In genomic region chr4:9381012-9381534, GRCh38 we compare ENCODE assay signal across 9 cellular contexts. TPM values are rescaled to one million over a fixed set of nuclear protein-coding genes. Genes with fewer than 3 reads are reported as not detected.
DNase-seq lines count a peak whose midpoint lies in the region; TF ChIP-seq lines count a peak whose summit lies in the region.
"Not testable (repeated sequence)": the region's sequence is repeated elsewhere in the genome, so short reads cannot be mapped to it uniquely, and the experiment has no call there.
"Had no signal": no experiment of that assay in that cellular context is flagged by ENCODE, and none has a peak within 500 bp of the region (broad histone marks: within the 10 kb centered on the region; RNA-seq: fewer than 3 reads in every experiment).

No MANE protein-coding gene starts in this region.

- not testable (repeated sequence) for H3K27ac ChIP-seq in H9 (ENCODE audit: insufficient read length, low read depth, low read length); SJSA1; coronary artery; neutrophil

- H2BK5ac ChIP-seq in H9 (ENCODE audit: insufficient read length, low read length) = not testable (repeated sequence)

- not testable (repeated sequence) for H2BK120ac ChIP-seq in H9 (ENCODE audit: low read depth, low read length, poor library complexity, severe bottlenecking)

- not testable (repeated sequence) for H3K27ac Mint-ChIP-seq in H9

- H2BK15ac ChIP-seq in H9 (ENCODE audit: low read depth, low read length) = not testable (repeated sequence)

- H3K79me1 ChIP-seq in H9 (ENCODE audit: insufficient read depth, low read depth, low read length, poor library complexity, severe bottlenecking) = not testable (repeated sequence)

- not testable (repeated sequence) for H3T11ph ChIP-seq in H9 (ENCODE audit: low read length)

- H3K9me3 Mint-ChIP-seq in H9 = peaks cover 22 to 39% of the 10 kb centered on the region in 2 experiments

- not testable (repeated sequence) for H3K79me2 ChIP-seq in H9 (ENCODE audit: insufficient read depth, low read length)

- H3K4me2 ChIP-seq in H9 (ENCODE audit: insufficient read depth, insufficient read length, low read length) = not testable (repeated sequence)

- H2AFZ ChIP-seq in H9 (ENCODE audit: low read length) = not testable (repeated sequence)

- H4K8ac ChIP-seq in H9 (replicated peaks; ENCODE audit: insufficient read length, low read depth, low read length) = not testable (repeated sequence)

- H3K9ac ChIP-seq in H9 (ENCODE audit: extremely low read depth, insufficient read length, low read length) = not testable (repeated sequence)

- H2BK12ac ChIP-seq in H9 (ENCODE audit: insufficient read length, low read depth, low read length) = not testable (repeated sequence)

- not testable (repeated sequence) for DNase-seq in AG09319 (ENCODE audit: extremely low read depth, low read depth); coronary artery (ENCODE audit: low spot score)
- peak; percentile 38 for DNase-seq in H9
- peak; percentile 18 to 55 for DNase-seq in SJSA1 (ENCODE audit: low read depth in 1 of 2, low spot score in 2 of 2)
- DNase-seq in activated T-cell treated with anti-CD3 and anti-CD28 coated beads for 4 hours = peak; percentile 38
- DNase-seq in stimulated activated CD4-positive, alpha-beta T cell treated with anti-CD3 and anti-CD28 coated beads, TNF-alpha, amount 100 ng/mL, for 24 hours (ENCODE audit: low read depth in 3 of 3) = peak; percentile 24 to 58 (median 37)

- H3K56ac ChIP-seq in H9 (ENCODE audit: insufficient read length, low read depth, low read length) = not testable (repeated sequence)

- H2BK20ac ChIP-seq in H9 (ENCODE audit: low read depth, low read length, poor library complexity, severe bottlenecking) = not testable (repeated sequence)

- H3K4me3 Mint-ChIP-seq in H9 = peak overlapping the region in 1 of 2 experiments; percentile 8; a peak in 1 of 5 replicates

- not testable (repeated sequence) for H3K36me3 Mint-ChIP-seq in H9 (ENCODE audit: insufficient read depth in 1 of 3, low read depth in 3 of 3)

- WGBS in H9 (ENCODE audit: extremely low coverage, insufficient read length, low lambda C conversion rate) = no CpG with 5 or more reads among the region's 36 CpGs

- TF ChIP-seq CTCF in AG09319 (IDR thresholded peaks at IDR 0.05; ENCODE audit: low read depth, low read length) (peak; percentile 13), H9 (conservative IDR thresholded peaks at IDR 0.05) (peak; percentile 68), neutrophil (IDR thresholded peaks at IDR 0.05) (peak; percentile 55)
- TF ChIP-seq CTCF in coronary artery (IDR thresholded peaks at IDR 0.05) = not testable (repeated sequence)

- not testable (repeated sequence) for H3K27me3 ChIP-seq in H9 (ENCODE audit: insufficient read depth, low read length); SJSA1 (replicated peaks); neutrophil

- H4K91ac ChIP-seq in H9 (ENCODE audit: insufficient read length, low read depth, low read length) = not testable (repeated sequence)

- H3K4me1 Mint-ChIP-seq in H9 = not testable (repeated sequence)

- not testable (repeated sequence) for H3K9me3 ChIP-seq in H9 (ENCODE audit: control insufficient read depth, low read depth, low read length); SJSA1 (replicated peaks); iPS-18c (ENCODE audit: control insufficient read depth, insufficient read depth, low read length); neutrophil

- not testable (repeated sequence) for H3K14ac ChIP-seq in H9 (ENCODE audit: insufficient read depth, low read length)

- not testable (repeated sequence) for H4K20me1 ChIP-seq in H9 (ENCODE audit: control insufficient read depth, insufficient read depth, insufficient read length)

- not testable (repeated sequence) for H3K4me1 ChIP-seq in H9 (ENCODE audit: insufficient read depth, low read length); SJSA1 (replicated peaks); neutrophil (ENCODE audit: control insufficient read depth in 1 of 2, insufficient read depth in 1 of 2, low read depth in 1 of 2, low read length in 1 of 2)

- not testable (repeated sequence) for H3K18ac ChIP-seq in H9 (ENCODE audit: insufficient read length, low read depth, low read length)

- H3K27me3 Mint-ChIP-seq in H9 (ENCODE audit: low read depth) = not testable (repeated sequence)

- H3K4me3 ChIP-seq in SJSA1 = not testable (repeated sequence)
- H3K4me3 ChIP-seq in coronary artery = peak overlapping the region; percentile 62
- peak overlapping the region; percentile 21; the same call in 1 of the 2 replicates for H3K4me3 ChIP-seq in iPS-18c (ENCODE audit: insufficient read depth, low read depth, low read length)
- H3K4me3 ChIP-seq in neutrophil (ENCODE audit: low read depth in 1 of 2, low read length in 1 of 2) = peak overlapping the region in 1 of 2 experiments; percentile 41

- H2AK5ac ChIP-seq in H9 (ENCODE audit: insufficient read length, low read length) = not testable (repeated sequence)

- not testable (repeated sequence) for H3K4ac ChIP-seq in H9 (ENCODE audit: low read depth, low read length)

- H4K5ac ChIP-seq in H9 (ENCODE audit: insufficient read length, low read depth, low read length) = not testable (repeated sequence)

- H3K23me2 ChIP-seq in H9 (ENCODE audit: insufficient read length, low read depth, low read length, poor library complexity, severe bottlenecking) = not testable (repeated sequence)

- not testable (repeated sequence) for H3K23ac ChIP-seq in H9 (ENCODE audit: insufficient read length, low read depth, low read length)

- not testable (repeated sequence) for H3K36me3 ChIP-seq in SJSA1, neutrophil

RNA-seq across cellular contexts. Expression of gene USP17L30, which starts 18.1 kb away (rescaled TPM):
- total RNA-seq in H9 (2021) = not detected in 2 replicates
- not detected in 2 replicates for total RNA-seq in SJSA1 (2014; rRNA removed; shearing (Covaris generic))
- total RNA-seq: activated CD8-positive, alpha-beta memory T cell treated with anti-CD3 and anti-CD28 coated beads for 36 hours had no signal

RNA-seq across cellular contexts. Expression of gene USP17L29, which starts 27.6 kb away (rescaled TPM):
- not detected in 2 replicates for total RNA-seq in H9 (2021)
- not detected in 2 replicates for total RNA-seq in SJSA1 (2014; rRNA removed; shearing (Covaris generic))
- total RNA-seq: activated CD8-positive, alpha-beta memory T cell treated with anti-CD3 and anti-CD28 coated beads for 36 hours had no signal

RNA-seq across cellular contexts. Expression of gene USP17L28, which starts 32.4 kb away (rescaled TPM):
- total RNA-seq in H9 (2021) = not detected in 2 replicates
- not detected in 2 replicates for total RNA-seq in SJSA1 (2014; rRNA removed; shearing (Covaris generic))
- total RNA-seq: activated CD8-positive, alpha-beta memory T cell treated with anti-CD3 and anti-CD28 coated beads for 36 hours had no signal

RNA-seq across cellular contexts. Expression of gene USP17L27, which starts 37.1 kb away (rescaled TPM):
- total RNA-seq in H9 (2021) = not detected in 2 replicates
- not detected in 2 replicates for total RNA-seq in SJSA1 (2014; rRNA removed; shearing (Covaris generic))
- total RNA-seq: activated CD8-positive, alpha-beta memory T cell treated with anti-CD3 and anti-CD28 coated beads for 36 hours had no signal

RNA-seq across cellular contexts. Expression of gene USP17L5, which starts 41.9 kb away (rescaled TPM):
- not detected in 2 replicates for total RNA-seq in H9 (2021)
- not detected in 2 replicates for total RNA-seq in SJSA1 (2014; rRNA removed; shearing (Covaris generic))
- total RNA-seq: activated CD8-positive, alpha-beta memory T cell treated with anti-CD3 and anti-CD28 coated beads for 36 hours had no signal
